Comparison of ENCODE assay signal across 34 cellular contexts in genomic region chr3:43117257-43117656, GRCh38.
"Had no signal": no experiment of that assay in that cellular context is flagged by ENCODE, and none has a peak within 500 bp of the region (broad histone marks: within the 10 kb centered on the region; RNA-seq: fewer than 3 reads in every experiment).

No MANE protein-coding gene starts in this region.

- H3K9me3 Mint-ChIP-seq: activated CD4-positive, alpha-beta memory T cell treated with anti-CD3 and anti-CD28 coated beads, Interleukin-2, amount 10 ng/mL, durations not matched to agents 7 days and 5 days; activated CD4-positive, alpha-beta T cell treated with anti-CD3 and anti-CD28 coated beads, Interleukin-2, amount 10 ng/mL, durations not matched to agents 7 days and 5 days; activated naive CD4-positive, alpha-beta T cell treated with anti-CD3 and anti-CD28 coated beads, Interleukin-2, amount 10 ng/mL, durations not matched to agents 7 days and 5 days; activated naive CD4-positive, alpha-beta T cell treated with anti-CD3 and anti-CD28 coated beads, Interleukin-2, amount 50 U/mL, for 24 hours; activated naive CD8-positive, alpha-beta T cell treated with anti-CD3 and anti-CD28 coated beads, Interleukin-2, amount 10 ng/mL, durations not matched to agents 7 days and 5 days; activated naive CD8-positive, alpha-beta T cell treated with anti-CD3 and anti-CD28 coated beads, Interleukin-2, amount 50 U/mL, for 24 hours; activated T-cell treated with anti-CD3 and anti-CD28 coated beads, Interleukin-2, amount 50 U/mL, for 24 hours; activated T-helper 2 cell treated with anti-CD3 and anti-CD28 coated beads, Interferon-gamma antibody, Interleukin-2, Interleukin-4, amounts not matched to agents 10 μg/mL and 5 μg/mL and 100 μg/mL, durations not matched to agents 14 hours and 24 hours and 36 hours; T-helper 1 cell treated with Interleukin-12 subunit alpha and Interleukin-12 subunit beta and Interleukin-4 antibody, amounts not matched to agents 30 μg/mL and 1 μg/mL, for 36 hours; T-helper 2 cell treated with Interferon-gamma antibody and Interleukin-4, amounts not matched to agents 5 μg/mL and 100 μg/mL, for 36 hours had no signal

- DNase-seq: activated CD4-positive, alpha-beta memory T cell treated with anti-CD3 and anti-CD28 coated beads, Interleukin-2, amount 10 ng/mL, durations not matched to agents 7 days and 5 days; activated CD4-positive, alpha-beta T cell treated with anti-CD3 and anti-CD28 coated beads for 1 hour; activated CD4-positive, alpha-beta T cell treated with anti-CD3 and anti-CD28 coated beads for 36 hours; activated CD4-positive, alpha-beta T cell treated with anti-CD3 and anti-CD28 coated beads for 48 hours; activated CD4-positive, alpha-beta T cell treated with anti-CD3 and anti-CD28 coated beads, Interleukin-2, amount 10 ng/mL, durations not matched to agents 7 days and 5 days; activated CD4-positive, alpha-beta T cell treated with anti-CD3 and anti-CD28 coated beads, Interleukin-2, amount 50 U/mL, for 48 hours; activated CD4-positive, CD25-positive, alpha-beta regulatory T cell; activated CD8-positive, alpha-beta memory T cell treated with anti-CD3 and anti-CD28 coated beads for 24 hours; activated CD8-positive, alpha-beta memory T cell treated with anti-CD3 and anti-CD28 coated beads, Interleukin-2, amount 10 ng/mL, durations not matched to agents 7 days and 5 days; activated CD8-positive, alpha-beta memory T cell treated with anti-CD3 and anti-CD28 coated beads, Interleukin-2, amount 50 U/mL, for 48 hours; activated effector memory CD4-positive, alpha-beta T cell treated with Interleukin-2 at 50 U/mL for 16 hours; activated gamma-delta T cell; activated naive CD4-positive, alpha-beta T cell treated with anti-CD3 and anti-CD28 coated beads, Interleukin-2, amount 10 ng/mL, durations not matched to agents 7 days and 5 days; activated naive CD4-positive, alpha-beta T cell treated with Interleukin-2 at 50 U/mL for 16 hours; activated naive CD8-positive, alpha-beta T cell treated with anti-CD3 and anti-CD28 coated beads, Interleukin-2, amount 10 ng/mL, durations not matched to agents 7 days and 5 days; activated naive CD8-positive, alpha-beta T cell treated with anti-CD3 and anti-CD28 coated beads, Interleukin-2, amount 50 U/mL, for 24 hours; activated T-cell treated with anti-CD3 and anti-CD28 coated beads, Interleukin-2, amount 50 U/mL, for 24 hours; activated T-cell treated with anti-CD3 and anti-CD28 coated beads, Interleukin-2, amount 50 U/mL, for 48 hours; amygdala; anterior cingulate cortex; central memory CD4-positive, alpha-beta T cell; T-helper 1 cell; T-helper 2 cell; T-helper 9 cell; WERI-Rb-1 had no signal

- H3K27me3 ChIP-seq: ascending aorta had no signal

- H3K4me3 ChIP-seq: ascending aorta had no signal

- H3K4me3 Mint-ChIP-seq: activated CD4-positive, alpha-beta memory T cell treated with anti-CD3 and anti-CD28 coated beads, Interleukin-2, amount 10 ng/mL, durations not matched to agents 7 days and 5 days; activated CD4-positive, alpha-beta T cell treated with anti-CD3 and anti-CD28 coated beads for 36 hours; activated CD4-positive, alpha-beta T cell treated with anti-CD3 and anti-CD28 coated beads, Interleukin-2, amount 10 ng/mL, durations not matched to agents 7 days and 5 days; activated CD8-positive, alpha-beta memory T cell treated with anti-CD3 and anti-CD28 coated beads, Interleukin-2, amount 10 ng/mL, durations not matched to agents 7 days and 5 days; activated naive CD4-positive, alpha-beta T cell treated with anti-CD3 and anti-CD28 coated beads, Interleukin-2, amount 10 ng/mL, durations not matched to agents 7 days and 5 days; activated naive CD4-positive, alpha-beta T cell treated with anti-CD3 and anti-CD28 coated beads, Interleukin-2, amount 50 U/mL, for 24 hours; activated naive CD8-positive, alpha-beta T cell; activated naive CD8-positive, alpha-beta T cell treated with anti-CD3 and anti-CD28 coated beads, Interleukin-2, amount 10 ng/mL, durations not matched to agents 7 days and 5 days; activated naive CD8-positive, alpha-beta T cell treated with anti-CD3 and anti-CD28 coated beads, Interleukin-2, amount 50 U/mL, for 24 hours; activated T-cell treated with anti-CD3 and anti-CD28 coated beads, Interleukin-2, amount 50 U/mL, for 24 hours; brain; T-helper 1 cell treated with Interleukin-12 subunit alpha and Interleukin-12 subunit beta and Interleukin-4 antibody, amounts not matched to agents 30 μg/mL and 1 μg/mL, for 36 hours; T-helper 2 cell treated with Interferon-gamma antibody and Interleukin-4, amounts not matched to agents 5 μg/mL and 100 μg/mL, for 36 hours; WTC11 had no signal

- ATAC-seq: activated CD4-positive, alpha-beta T cell treated with anti-CD3 and anti-CD28 coated beads for 36 hours; activated CD4-positive, CD25-positive, alpha-beta regulatory T cell treated with anti-CD3 and anti-CD28 coated beads, Interleukin-2, amount 50 U/mL, for 24 hours; activated CD8-positive, alpha-beta memory T cell treated with anti-CD3 and anti-CD28 coated beads, Interleukin-2, amount 10 ng/mL, durations not matched to agents 7 days and 5 days; WTC11 had no signal

- H3K4me1 Mint-ChIP-seq: activated CD4-positive, alpha-beta memory T cell treated with anti-CD3 and anti-CD28 coated beads, Interleukin-2, amount 10 ng/mL, durations not matched to agents 7 days and 5 days; activated CD4-positive, alpha-beta T cell treated with anti-CD3 and anti-CD28 coated beads, Interleukin-2, amount 10 ng/mL, durations not matched to agents 7 days and 5 days; activated CD8-positive, alpha-beta memory T cell treated with anti-CD3 and anti-CD28 coated beads, Interleukin-2, amount 10 ng/mL, durations not matched to agents 7 days and 5 days; activated naive CD4-positive, alpha-beta T cell treated with anti-CD3 and anti-CD28 coated beads, Interleukin-2, amount 10 ng/mL, durations not matched to agents 7 days and 5 days; activated naive CD4-positive, alpha-beta T cell treated with anti-CD3 and anti-CD28 coated beads, Interleukin-2, amount 50 U/mL, for 24 hours; activated naive CD8-positive, alpha-beta T cell treated with anti-CD3 and anti-CD28 coated beads, Interleukin-2, amount 10 ng/mL, durations not matched to agents 7 days and 5 days; brain had no signal

- H3K36me3 ChIP-seq: ascending aorta, WERI-Rb-1 had no signal

- H3K27ac Mint-ChIP-seq: activated CD4-positive, alpha-beta memory T cell treated with anti-CD3 and anti-CD28 coated beads, Interleukin-2, amount 10 ng/mL, durations not matched to agents 7 days and 5 days; activated CD4-positive, alpha-beta T cell treated with anti-CD3 and anti-CD28 coated beads for 36 hours; activated CD4-positive, alpha-beta T cell treated with anti-CD3 and anti-CD28 coated beads, Interleukin-2, amount 10 ng/mL, durations not matched to agents 7 days and 5 days; activated CD8-positive, alpha-beta memory T cell treated with anti-CD3 and anti-CD28 coated beads, Interleukin-2, amount 10 ng/mL, durations not matched to agents 7 days and 5 days; activated naive CD4-positive, alpha-beta T cell treated with anti-CD3 and anti-CD28 coated beads, Interleukin-2, amount 10 ng/mL, durations not matched to agents 7 days and 5 days; activated naive CD4-positive, alpha-beta T cell treated with anti-CD3 and anti-CD28 coated beads, Interleukin-2, amount 50 U/mL, for 24 hours; activated naive CD8-positive, alpha-beta T cell; activated naive CD8-positive, alpha-beta T cell treated with anti-CD3 and anti-CD28 coated beads, Interleukin-2, amount 10 ng/mL, durations not matched to agents 7 days and 5 days; activated naive CD8-positive, alpha-beta T cell treated with anti-CD3 and anti-CD28 coated beads, Interleukin-2, amount 50 U/mL, for 24 hours; activated T-cell treated with anti-CD3 and anti-CD28 coated beads, Interleukin-2, amount 50 U/mL, for 24 hours; activated T-helper 2 cell treated with anti-CD3 and anti-CD28 coated beads, Interferon-gamma antibody, Interleukin-2, Interleukin-4, amounts not matched to agents 10 μg/mL and 5 μg/mL and 100 μg/mL, durations not matched to agents 14 hours and 24 hours and 36 hours; brain; T-helper 1 cell treated with Interleukin-12 subunit alpha and Interleukin-12 subunit beta and Interleukin-4 antibody, amounts not matched to agents 30 μg/mL and 1 μg/mL, for 36 hours; T-helper 2 cell treated with Interferon-gamma antibody and Interleukin-4, amounts not matched to agents 5 μg/mL and 100 μg/mL, for 36 hours; WTC11 had no signal

- H3K27me3 Mint-ChIP-seq: activated CD4-positive, alpha-beta T cell treated with anti-CD3 and anti-CD28 coated beads, Interleukin-2, amount 10 ng/mL, durations not matched to agents 7 days and 5 days had no signal

- H3K4me1 ChIP-seq: ascending aorta had no signal

- H3K27ac ChIP-seq: ascending aorta, WERI-Rb-1 had no signal

- H3K36me3 Mint-ChIP-seq: activated CD8-positive, alpha-beta memory T cell treated with anti-CD3 and anti-CD28 coated beads, Interleukin-2, amount 10 ng/mL, durations not matched to agents 7 days and 5 days; activated naive CD4-positive, alpha-beta T cell treated with anti-CD3 and anti-CD28 coated beads, Interleukin-2, amount 10 ng/mL, durations not matched to agents 7 days and 5 days; activated naive CD4-positive, alpha-beta T cell treated with anti-CD3 and anti-CD28 coated beads, Interleukin-2, amount 50 U/mL, for 24 hours; activated naive CD8-positive, alpha-beta T cell; activated naive CD8-positive, alpha-beta T cell treated with anti-CD3 and anti-CD28 coated beads, Interleukin-2, amount 10 ng/mL, durations not matched to agents 7 days and 5 days; brain; WTC11 had no signal

- H3K9me3 ChIP-seq: ascending aorta had no signal
